ENCODE assay signal across 29 cellular contexts in genomic region chr2:21233178-21233577, GRCh38.
"Had no signal": no experiment of that assay in that cellular context is flagged by ENCODE, and none has a peak within 500 bp of the region (broad histone marks: within the 10 kb centered on the region; RNA-seq: fewer than 3 reads in every experiment).

No MANE protein-coding gene starts in this region.

- H3K27me3 ChIP-seq: esophagus muscularis mucosa, foreskin keratinocyte, gastroesophageal sphincter, heart left ventricle, left lung, neural progenitor cell, right lobe of liver, suprapubic skin had no signal

- H3K4me1 ChIP-seq: esophagus muscularis mucosa, foreskin keratinocyte, gastroesophageal sphincter, left lung, parathyroid adenoma, right lobe of liver, suprapubic skin had no signal

- H3K9me3 ChIP-seq: esophagus muscularis mucosa, gastroesophageal sphincter, heart left ventricle, left lung, right lobe of liver, suprapubic skin had no signal

- H3K79me2 ChIP-seq: parathyroid adenoma had no signal

- H3K4me2 ChIP-seq: neural progenitor cell had no signal

- H3K36me3 ChIP-seq: esophagus muscularis mucosa, gastroesophageal sphincter, heart left ventricle, left lung, neural progenitor cell, right lobe of liver, suprapubic skin had no signal

- DNase-seq: dermis blood vessel endothelial cell; effector memory CD4-positive, alpha-beta T cell; foreskin keratinocyte; heart left ventricle; hippocampal formation; left cardiac atrium; left lung; mammary epithelial cell; mesendoderm; midbrain; naive thymus-derived CD4-positive, alpha-beta T cell; right lobe of liver; small intestine; stimulated activated CD4-positive, alpha-beta T cell treated with anti-CD3 and anti-CD28 coated beads, Interleukin-12 subunit alpha, Interleukin-12 subunit beta, amount 100 ng/mL, for 4 hours; stimulated activated CD4-positive, alpha-beta T cell treated with anti-CD3 and anti-CD28 coated beads, Interleukin-1b, Interleukin-23, amount 100 ng/mL, for 48 hours; stimulated activated CD4-positive, alpha-beta T cell treated with anti-CD3 and anti-CD28 coated beads, Interleukin-4, amount 100 ng/mL, for 1 hour; stimulated activated CD8-positive, alpha-beta memory T cell treated with anti-CD3 and anti-CD28 coated beads, Interleukin-4, amount 100 ng/mL, for 48 hours; stimulated activated naive CD4-positive, alpha-beta T cell; stimulated activated naive CD8-positive, alpha-beta T cell treated with anti-CD3 and anti-CD28 coated beads, Interleukin-15, amount 100 ng/mL, for 72 hours; trophoblast cell had no signal

- H3K27ac ChIP-seq: coronary artery, esophagus muscularis mucosa, foreskin keratinocyte, gastroesophageal sphincter, heart left ventricle, left lung, neural progenitor cell, parathyroid adenoma, right lobe of liver, suprapubic skin had no signal

- H3K4me3 ChIP-seq: coronary artery, esophagus muscularis mucosa, gastroesophageal sphincter, heart left ventricle, left lung, neural progenitor cell, right lobe of liver, suprapubic skin had no signal

- FAIRE-seq: endothelial cell of umbilical vein, islet of Langerhans, small intestine, urothelium cell line had no signal

- ATAC-seq: foreskin keratinocyte; gastroesophageal sphincter; heart left ventricle; left cardiac atrium; left lung; naive thymus-derived CD4-positive, alpha-beta T cell; stimulated activated naive CD8-positive, alpha-beta T cell treated with anti-CD3 and anti-CD28 coated beads, Interleukin-15, amount 100 ng/mL, for 72 hours had no signal

- H2AFZ ChIP-seq: neural progenitor cell, parathyroid adenoma had no signal

- H3K9ac ChIP-seq: neural progenitor cell, parathyroid adenoma had no signal
